1 cellular context compared by ENCODE assay signal in the genomic region with DNA sequence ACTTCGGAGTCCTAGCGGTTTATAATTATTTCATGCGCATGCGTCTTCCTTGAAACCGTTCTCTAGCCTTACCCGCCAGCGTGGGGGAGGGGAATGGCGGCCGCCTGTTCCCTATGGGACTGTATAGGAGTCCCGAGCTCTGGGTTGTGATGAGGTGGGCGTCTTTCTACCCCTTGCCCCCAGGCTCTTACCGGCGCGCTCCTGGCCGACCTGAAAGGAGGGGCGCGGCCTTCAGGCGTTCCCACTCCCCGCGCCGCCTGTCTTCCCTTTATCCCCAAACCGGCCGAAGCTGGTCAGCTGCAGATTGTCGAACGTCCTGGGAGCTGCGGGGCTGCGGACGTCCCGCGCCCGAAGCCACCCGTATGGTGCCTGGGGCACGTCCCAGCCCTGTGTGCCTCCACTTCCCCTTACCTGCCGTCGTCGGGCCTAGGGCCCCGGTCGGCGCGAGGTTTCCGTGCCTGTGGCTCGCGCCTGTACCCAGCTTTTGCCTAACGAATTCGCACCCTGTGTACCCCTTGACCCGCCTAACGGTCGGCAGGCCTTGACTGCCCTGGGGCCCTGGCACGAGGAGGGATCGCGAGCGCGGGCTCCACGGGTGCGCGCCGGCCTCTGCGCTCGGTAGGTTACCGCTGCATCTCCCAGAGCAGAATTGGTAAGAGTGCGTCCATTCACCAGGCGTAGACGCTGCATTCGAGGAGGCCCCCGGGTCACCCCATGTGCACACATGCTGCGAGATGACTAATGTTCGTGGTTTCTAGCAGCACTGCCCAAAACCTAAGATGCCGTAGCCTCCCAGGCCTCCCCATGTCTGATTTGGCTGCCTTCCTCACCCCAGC.
A peak's percentile ranks its signal among the peaks of the same experiment; 100 is the strongest.
TF ChIP-seq lines count a peak whose summit lies in the region.

No MANE protein-coding gene starts in this region.

TF ChIP-seq in K562, 482 proteins besides CTCF, POLR2A, EP300 and RAD21 (continued from another document and continues in another):
- TF ChIP-seq, protein P1, sequence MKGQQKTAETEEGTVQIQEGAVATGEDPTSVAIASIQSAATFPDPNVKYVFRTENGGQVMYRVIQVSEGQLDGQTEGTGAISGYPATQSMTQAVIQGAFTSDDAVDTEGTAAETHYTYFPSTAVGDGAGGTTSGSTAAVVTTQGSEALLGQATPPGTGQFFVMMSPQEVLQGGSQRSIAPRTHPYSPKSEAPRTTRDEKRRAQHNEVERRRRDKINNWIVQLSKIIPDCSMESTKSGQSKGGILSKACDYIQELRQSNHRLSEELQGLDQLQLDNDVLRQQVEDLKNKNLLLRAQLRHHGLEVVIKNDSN (CRISPR knock-in tag; IDR thresholded peaks at IDR 0.05) = 0 out of 2 replicates have a peak, but pooled peaks have one; percentile 15
- TF ChIP-seq TAF7 (tag; IDR thresholded peaks at IDR 0.05) (peak; percentile 51), BDP1 (IDR thresholded peaks at IDR 0.05; ENCODE audit: insufficient read depth, insufficient read length) (no peak), TEAD1 (CRISPR knock-in tag; IDR thresholded peaks at IDR 0.05) (0 out of 4 replicates have a peak, but pooled peaks of 1 of the 2 experiments have one; percentile 65), DLX4 (CRISPR knock-in tag; IDR thresholded peaks at IDR 0.05) (no peak), RBM14 (IDR thresholded peaks at IDR 0.05; ENCODE audit: borderline replicate concordance, insufficient read depth, low read depth, low read length) (no peak), POLR3G (IDR thresholded peaks at IDR 0.05; ENCODE audit: extremely low read depth, insufficient read length, insufficient replicate concordance) (no peak), SIN3B (IDR thresholded peaks at IDR 0.05; ENCODE audit: low read depth) (no peak), KDM5B (IDR thresholded peaks at IDR 0.05; ENCODE audit: insufficient replicate concordance, low read depth, low read length) (peak; percentile 35)
- TF ChIP-seq, protein P2, sequence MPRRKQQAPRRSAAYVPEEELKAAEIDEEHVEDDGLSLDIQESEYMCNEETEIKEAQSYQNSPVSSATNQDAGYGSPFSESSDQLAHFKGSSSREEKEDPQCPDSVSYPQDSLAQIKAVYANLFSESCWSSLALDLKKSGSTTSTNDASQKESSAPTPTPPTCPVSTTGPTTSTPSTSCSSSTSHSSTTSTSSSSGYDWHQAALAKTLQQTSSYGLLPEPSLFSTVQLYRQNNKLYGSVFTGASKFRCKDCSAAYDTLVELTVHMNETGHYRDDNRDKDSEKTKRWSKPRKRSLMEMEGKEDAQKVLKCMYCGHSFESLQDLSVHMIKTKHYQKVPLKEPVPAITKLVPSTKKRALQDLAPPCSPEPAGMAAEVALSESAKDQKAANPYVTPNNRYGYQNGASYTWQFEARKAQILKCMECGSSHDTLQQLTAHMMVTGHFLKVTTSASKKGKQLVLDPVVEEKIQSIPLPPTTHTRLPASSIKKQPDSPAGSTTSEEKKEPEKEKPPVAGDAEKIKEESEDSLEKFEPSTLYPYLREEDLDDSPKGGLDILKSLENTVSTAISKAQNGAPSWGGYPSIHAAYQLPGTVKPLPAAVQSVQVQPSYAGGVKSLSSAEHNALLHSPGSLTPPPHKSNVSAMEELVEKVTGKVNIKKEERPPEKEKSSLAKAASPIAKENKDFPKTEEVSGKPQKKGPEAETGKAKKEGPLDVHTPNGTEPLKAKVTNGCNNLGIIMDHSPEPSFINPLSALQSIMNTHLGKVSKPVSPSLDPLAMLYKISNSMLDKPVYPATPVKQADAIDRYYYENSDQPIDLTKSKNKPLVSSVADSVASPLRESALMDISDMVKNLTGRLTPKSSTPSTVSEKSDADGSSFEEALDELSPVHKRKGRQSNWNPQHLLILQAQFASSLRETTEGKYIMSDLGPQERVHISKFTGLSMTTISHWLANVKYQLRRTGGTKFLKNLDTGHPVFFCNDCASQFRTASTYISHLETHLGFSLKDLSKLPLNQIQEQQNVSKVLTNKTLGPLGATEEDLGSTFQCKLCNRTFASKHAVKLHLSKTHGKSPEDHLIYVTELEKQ (CRISPR knock-in tag; IDR thresholded peaks at IDR 0.05) = no peak
- TF ChIP-seq, protein P3, sequence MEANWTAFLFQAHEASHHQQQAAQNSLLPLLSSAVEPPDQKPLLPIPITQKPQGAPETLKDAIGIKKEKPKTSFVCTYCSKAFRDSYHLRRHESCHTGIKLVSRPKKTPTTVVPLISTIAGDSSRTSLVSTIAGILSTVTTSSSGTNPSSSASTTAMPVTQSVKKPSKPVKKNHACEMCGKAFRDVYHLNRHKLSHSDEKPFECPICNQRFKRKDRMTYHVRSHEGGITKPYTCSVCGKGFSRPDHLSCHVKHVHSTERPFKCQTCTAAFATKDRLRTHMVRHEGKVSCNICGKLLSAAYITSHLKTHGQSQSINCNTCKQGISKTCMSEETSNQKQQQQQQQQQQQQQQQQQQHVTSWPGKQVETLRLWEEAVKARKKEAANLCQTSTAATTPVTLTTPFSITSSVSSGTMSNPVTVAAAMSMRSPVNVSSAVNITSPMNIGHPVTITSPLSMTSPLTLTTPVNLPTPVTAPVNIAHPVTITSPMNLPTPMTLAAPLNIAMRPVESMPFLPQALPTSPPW (CRISPR knock-in tag; IDR thresholded peaks at IDR 0.05) = peak; percentile 21; the same call in 1 of the 2 replicates
- TF ChIP-seq, protein P4, sequence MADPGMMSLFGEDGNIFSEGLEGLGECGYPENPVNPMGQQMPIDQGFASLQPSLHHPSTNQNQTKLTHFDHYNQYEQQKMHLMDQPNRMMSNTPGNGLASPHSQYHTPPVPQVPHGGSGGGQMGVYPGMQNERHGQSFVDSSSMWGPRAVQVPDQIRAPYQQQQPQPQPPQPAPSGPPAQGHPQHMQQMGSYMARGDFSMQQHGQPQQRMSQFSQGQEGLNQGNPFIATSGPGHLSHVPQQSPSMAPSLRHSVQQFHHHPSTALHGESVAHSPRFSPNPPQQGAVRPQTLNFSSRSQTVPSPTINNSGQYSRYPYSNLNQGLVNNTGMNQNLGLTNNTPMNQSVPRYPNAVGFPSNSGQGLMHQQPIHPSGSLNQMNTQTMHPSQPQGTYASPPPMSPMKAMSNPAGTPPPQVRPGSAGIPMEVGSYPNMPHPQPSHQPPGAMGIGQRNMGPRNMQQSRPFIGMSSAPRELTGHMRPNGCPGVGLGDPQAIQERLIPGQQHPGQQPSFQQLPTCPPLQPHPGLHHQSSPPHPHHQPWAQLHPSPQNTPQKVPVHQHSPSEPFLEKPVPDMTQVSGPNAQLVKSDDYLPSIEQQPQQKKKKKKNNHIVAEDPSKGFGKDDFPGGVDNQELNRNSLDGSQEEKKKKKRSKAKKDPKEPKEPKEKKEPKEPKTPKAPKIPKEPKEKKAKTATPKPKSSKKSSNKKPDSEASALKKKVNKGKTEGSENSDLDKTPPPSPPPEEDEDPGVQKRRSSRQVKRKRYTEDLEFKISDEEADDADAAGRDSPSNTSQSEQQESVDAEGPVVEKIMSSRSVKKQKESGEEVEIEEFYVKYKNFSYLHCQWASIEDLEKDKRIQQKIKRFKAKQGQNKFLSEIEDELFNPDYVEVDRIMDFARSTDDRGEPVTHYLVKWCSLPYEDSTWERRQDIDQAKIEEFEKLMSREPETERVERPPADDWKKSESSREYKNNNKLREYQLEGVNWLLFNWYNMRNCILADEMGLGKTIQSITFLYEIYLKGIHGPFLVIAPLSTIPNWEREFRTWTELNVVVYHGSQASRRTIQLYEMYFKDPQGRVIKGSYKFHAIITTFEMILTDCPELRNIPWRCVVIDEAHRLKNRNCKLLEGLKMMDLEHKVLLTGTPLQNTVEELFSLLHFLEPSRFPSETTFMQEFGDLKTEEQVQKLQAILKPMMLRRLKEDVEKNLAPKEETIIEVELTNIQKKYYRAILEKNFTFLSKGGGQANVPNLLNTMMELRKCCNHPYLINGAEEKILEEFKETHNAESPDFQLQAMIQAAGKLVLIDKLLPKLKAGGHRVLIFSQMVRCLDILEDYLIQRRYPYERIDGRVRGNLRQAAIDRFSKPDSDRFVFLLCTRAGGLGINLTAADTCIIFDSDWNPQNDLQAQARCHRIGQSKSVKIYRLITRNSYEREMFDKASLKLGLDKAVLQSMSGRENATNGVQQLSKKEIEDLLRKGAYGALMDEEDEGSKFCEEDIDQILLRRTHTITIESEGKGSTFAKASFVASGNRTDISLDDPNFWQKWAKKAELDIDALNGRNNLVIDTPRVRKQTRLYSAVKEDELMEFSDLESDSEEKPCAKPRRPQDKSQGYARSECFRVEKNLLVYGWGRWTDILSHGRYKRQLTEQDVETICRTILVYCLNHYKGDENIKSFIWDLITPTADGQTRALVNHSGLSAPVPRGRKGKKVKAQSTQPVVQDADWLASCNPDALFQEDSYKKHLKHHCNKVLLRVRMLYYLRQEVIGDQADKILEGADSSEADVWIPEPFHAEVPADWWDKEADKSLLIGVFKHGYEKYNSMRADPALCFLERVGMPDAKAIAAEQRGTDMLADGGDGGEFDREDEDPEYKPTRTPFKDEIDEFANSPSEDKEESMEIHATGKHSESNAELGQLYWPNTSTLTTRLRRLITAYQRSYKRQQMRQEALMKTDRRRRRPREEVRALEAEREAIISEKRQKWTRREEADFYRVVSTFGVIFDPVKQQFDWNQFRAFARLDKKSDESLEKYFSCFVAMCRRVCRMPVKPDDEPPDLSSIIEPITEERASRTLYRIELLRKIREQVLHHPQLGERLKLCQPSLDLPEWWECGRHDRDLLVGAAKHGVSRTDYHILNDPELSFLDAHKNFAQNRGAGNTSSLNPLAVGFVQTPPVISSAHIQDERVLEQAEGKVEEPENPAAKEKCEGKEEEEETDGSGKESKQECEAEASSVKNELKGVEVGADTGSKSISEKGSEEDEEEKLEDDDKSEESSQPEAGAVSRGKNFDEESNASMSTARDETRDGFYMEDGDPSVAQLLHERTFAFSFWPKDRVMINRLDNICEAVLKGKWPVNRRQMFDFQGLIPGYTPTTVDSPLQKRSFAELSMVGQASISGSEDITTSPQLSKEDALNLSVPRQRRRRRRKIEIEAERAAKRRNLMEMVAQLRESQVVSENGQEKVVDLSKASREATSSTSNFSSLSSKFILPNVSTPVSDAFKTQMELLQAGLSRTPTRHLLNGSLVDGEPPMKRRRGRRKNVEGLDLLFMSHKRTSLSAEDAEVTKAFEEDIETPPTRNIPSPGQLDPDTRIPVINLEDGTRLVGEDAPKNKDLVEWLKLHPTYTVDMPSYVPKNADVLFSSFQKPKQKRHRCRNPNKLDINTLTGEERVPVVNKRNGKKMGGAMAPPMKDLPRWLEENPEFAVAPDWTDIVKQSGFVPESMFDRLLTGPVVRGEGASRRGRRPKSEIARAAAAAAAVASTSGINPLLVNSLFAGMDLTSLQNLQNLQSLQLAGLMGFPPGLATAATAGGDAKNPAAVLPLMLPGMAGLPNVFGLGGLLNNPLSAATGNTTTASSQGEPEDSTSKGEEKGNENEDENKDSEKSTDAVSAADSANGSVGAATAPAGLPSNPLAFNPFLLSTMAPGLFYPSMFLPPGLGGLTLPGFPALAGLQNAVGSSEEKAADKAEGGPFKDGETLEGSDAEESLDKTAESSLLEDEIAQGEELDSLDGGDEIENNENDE (IDR thresholded peaks at IDR 0.05; ENCODE audit: low read depth, low read length) = no peak
- TF ChIP-seq, protein P5, sequence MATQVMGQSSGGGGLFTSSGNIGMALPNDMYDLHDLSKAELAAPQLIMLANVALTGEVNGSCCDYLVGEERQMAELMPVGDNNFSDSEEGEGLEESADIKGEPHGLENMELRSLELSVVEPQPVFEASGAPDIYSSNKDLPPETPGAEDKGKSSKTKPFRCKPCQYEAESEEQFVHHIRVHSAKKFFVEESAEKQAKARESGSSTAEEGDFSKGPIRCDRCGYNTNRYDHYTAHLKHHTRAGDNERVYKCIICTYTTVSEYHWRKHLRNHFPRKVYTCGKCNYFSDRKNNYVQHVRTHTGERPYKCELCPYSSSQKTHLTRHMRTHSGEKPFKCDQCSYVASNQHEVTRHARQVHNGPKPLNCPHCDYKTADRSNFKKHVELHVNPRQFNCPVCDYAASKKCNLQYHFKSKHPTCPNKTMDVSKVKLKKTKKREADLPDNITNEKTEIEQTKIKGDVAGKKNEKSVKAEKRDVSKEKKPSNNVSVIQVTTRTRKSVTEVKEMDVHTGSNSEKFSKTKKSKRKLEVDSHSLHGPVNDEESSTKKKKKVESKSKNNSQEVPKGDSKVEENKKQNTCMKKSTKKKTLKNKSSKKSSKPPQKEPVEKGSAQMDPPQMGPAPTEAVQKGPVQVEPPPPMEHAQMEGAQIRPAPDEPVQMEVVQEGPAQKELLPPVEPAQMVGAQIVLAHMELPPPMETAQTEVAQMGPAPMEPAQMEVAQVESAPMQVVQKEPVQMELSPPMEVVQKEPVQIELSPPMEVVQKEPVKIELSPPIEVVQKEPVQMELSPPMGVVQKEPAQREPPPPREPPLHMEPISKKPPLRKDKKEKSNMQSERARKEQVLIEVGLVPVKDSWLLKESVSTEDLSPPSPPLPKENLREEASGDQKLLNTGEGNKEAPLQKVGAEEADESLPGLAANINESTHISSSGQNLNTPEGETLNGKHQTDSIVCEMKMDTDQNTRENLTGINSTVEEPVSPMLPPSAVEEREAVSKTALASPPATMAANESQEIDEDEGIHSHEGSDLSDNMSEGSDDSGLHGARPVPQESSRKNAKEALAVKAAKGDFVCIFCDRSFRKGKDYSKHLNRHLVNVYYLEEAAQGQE (CRISPR knock-in tag; IDR thresholded peaks at IDR 0.05; ENCODE audit: low read depth) = peak; percentile 67; the same call in 1 of the 2 replicates
- TF ChIP-seq, protein P6, sequence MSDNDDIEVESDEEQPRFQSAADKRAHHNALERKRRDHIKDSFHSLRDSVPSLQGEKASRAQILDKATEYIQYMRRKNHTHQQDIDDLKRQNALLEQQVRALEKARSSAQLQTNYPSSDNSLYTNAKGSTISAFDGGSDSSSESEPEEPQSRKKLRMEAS (CRISPR knock-in tag; IDR thresholded peaks at IDR 0.05) = peak; percentile 90
- TF ChIP-seq, protein P7, sequence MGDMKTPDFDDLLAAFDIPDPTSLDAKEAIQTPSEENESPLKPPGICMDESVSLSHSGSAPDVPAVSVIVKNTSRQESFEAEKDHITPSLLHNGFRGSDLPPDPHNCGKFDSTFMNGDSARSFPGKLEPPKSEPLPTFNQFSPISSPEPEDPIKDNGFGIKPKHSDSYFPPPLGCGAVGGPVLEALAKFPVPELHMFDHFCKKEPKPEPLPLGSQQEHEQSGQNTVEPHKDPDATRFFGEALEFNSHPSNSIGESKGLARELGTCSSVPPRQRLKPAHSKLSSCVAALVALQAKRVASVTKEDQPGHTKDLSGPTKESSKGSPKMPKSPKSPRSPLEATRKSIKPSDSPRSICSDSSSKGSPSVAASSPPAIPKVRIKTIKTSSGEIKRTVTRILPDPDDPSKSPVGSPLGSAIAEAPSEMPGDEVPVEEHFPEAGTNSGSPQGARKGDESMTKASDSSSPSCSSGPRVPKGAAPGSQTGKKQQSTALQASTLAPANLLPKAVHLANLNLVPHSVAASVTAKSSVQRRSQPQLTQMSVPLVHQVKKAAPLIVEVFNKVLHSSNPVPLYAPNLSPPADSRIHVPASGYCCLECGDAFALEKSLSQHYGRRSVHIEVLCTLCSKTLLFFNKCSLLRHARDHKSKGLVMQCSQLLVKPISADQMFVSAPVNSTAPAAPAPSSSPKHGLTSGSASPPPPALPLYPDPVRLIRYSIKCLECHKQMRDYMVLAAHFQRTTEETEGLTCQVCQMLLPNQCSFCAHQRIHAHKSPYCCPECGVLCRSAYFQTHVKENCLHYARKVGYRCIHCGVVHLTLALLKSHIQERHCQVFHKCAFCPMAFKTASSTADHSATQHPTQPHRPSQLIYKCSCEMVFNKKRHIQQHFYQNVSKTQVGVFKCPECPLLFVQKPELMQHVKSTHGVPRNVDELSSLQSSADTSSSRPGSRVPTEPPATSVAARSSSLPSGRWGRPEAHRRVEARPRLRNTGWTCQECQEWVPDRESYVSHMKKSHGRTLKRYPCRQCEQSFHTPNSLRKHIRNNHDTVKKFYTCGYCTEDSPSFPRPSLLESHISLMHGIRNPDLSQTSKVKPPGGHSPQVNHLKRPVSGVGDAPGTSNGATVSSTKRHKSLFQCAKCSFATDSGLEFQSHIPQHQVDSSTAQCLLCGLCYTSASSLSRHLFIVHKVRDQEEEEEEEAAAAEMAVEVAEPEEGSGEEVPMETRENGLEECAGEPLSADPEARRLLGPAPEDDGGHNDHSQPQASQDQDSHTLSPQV (IDR thresholded peaks at IDR 0.05) = peak; percentile 97
